Comparison of ENCODE assay signal across 8 cellular contexts in genomic region chr1:219839595-219839994, GRCh38.
DNase-seq lines count a peak whose midpoint lies in the region; TF ChIP-seq lines count a peak whose summit lies in the region.
"Not testable (repeated sequence)": the region's sequence is repeated elsewhere in the genome, so short reads cannot be mapped to it uniquely, and the experiment has no call there.

No MANE protein-coding gene starts in this region.

- no CpG with 5 or more reads among the region's 15 CpGs for WGBS in H9 (ENCODE audit: extremely low coverage, insufficient read length, low lambda C conversion rate)

- H3K4me1 Mint-ChIP-seq in H9 (peaks cover 34 to 35% of the 10 kb centered on the region in 2 experiments), neural progenitor cell (peaks cover 12% of the 10 kb centered on the region)
- H3K4me1 Mint-ChIP-seq in glutamatergic neuron (ENCODE audit: low read depth, unreplicated experiment), result not testable (repeated sequence)

- H2BK15ac ChIP-seq in H9 (ENCODE audit: low read depth, low read length), result not testable (repeated sequence)

- peak overlapping the region; percentile 57 for H3K9ac ChIP-seq in H9 (ENCODE audit: extremely low read depth, insufficient read length, low read length)
- H3K9ac ChIP-seq in neural progenitor cell, result not testable (repeated sequence)

- not testable (repeated sequence) for H2BK5ac ChIP-seq in H9 (ENCODE audit: insufficient read length, low read length)

- H4K91ac ChIP-seq in H9 (ENCODE audit: insufficient read length, low read depth, low read length), result not testable (repeated sequence)

- H3K27ac Mint-ChIP-seq in H9, result peak overlapping the region in 2 of 3 experiments; percentile 78 to 97; a peak in 3 of 7 replicates
- H3K27ac Mint-ChIP-seq in glutamatergic neuron (ENCODE audit: unreplicated experiment), result peak overlapping the region; percentile 72
- peak overlapping the region; percentile 60 for H3K27ac Mint-ChIP-seq in neural progenitor cell

- H3K27ac ChIP-seq in 22Rv1; H9 (ENCODE audit: insufficient read length, low read depth, low read length); VCaP; neural progenitor cell: not testable (repeated sequence)

- not testable (repeated sequence) for H3K18ac ChIP-seq in H9 (ENCODE audit: insufficient read length, low read depth, low read length)

- peak overlapping the region; percentile 44 for H3K4me2 ChIP-seq in H9 (ENCODE audit: insufficient read depth, insufficient read length, low read length)
- H3K4me2 ChIP-seq in neural progenitor cell, result peak overlapping the region; percentile 91

- H3K9me3 Mint-ChIP-seq in H9; glutamatergic neuron (ENCODE audit: unreplicated experiment); neural progenitor cell: not testable (repeated sequence)

- not testable (repeated sequence) for H3T11ph ChIP-seq in H9 (ENCODE audit: low read length)

- DNase-seq in H9 (peak; percentile 81), NCI-H1436 (lab: John Stamatoyannopoulos, UW) (peak; percentile 14), NCI-H526 (lab: John Stamatoyannopoulos, UW) (peak; percentile 15 to 35), glutamatergic neuron (peak; percentile 48), islet precursor cell (peak; percentile 85), neural progenitor cell (ENCODE audit: low spot score) (peak; percentile 75)

- not testable (repeated sequence) for H4K8ac ChIP-seq in H9 (replicated peaks; ENCODE audit: insufficient read length, low read depth, low read length)

- not testable (repeated sequence) for H2AFZ ChIP-seq in H9 (ENCODE audit: low read length)
- H2AFZ ChIP-seq in neural progenitor cell (replicated peaks), result peak overlapping the region; percentile 93

- H3K14ac ChIP-seq in H9 (ENCODE audit: insufficient read depth, low read length), result peak overlapping the region; percentile 52; the same call in 1 of the 2 replicates

- H2BK20ac ChIP-seq in H9 (ENCODE audit: low read depth, low read length, poor library complexity, severe bottlenecking), result not testable (repeated sequence)

- H3K27me3 ChIP-seq in H9 (ENCODE audit: insufficient read depth, low read length), result not testable (repeated sequence)
- peaks cover 37% of the 10 kb centered on the region for H3K27me3 ChIP-seq in neural progenitor cell

- H3K4me1 ChIP-seq in H9 (ENCODE audit: insufficient read depth, low read length); neural progenitor cell: not testable (repeated sequence)

- peaks cover 36% of the 10 kb centered on the region for H3K27me3 Mint-ChIP-seq in H9 (ENCODE audit: low read depth)
- H3K27me3 Mint-ChIP-seq in glutamatergic neuron (ENCODE audit: unreplicated experiment); neural progenitor cell (ENCODE audit: insufficient read depth, low read depth): not testable (repeated sequence)

- not testable (repeated sequence) for H3K56ac ChIP-seq in H9 (ENCODE audit: insufficient read length, low read depth, low read length)

- H3K79me2 ChIP-seq in H9 (ENCODE audit: insufficient read depth, low read length); neural progenitor cell (ENCODE audit: low read depth): not testable (repeated sequence)

- H3F3A ChIP-seq in neural progenitor cell (ENCODE audit: low read depth), result peaks cover 17% of the 10 kb centered on the region

- peak; percentile 37 for TF ChIP-seq CTCF in 22Rv1 (IDR thresholded peaks at IDR 0.05)
- peak; percentile 51 for TF ChIP-seq CTCF in H9 (conservative IDR thresholded peaks at IDR 0.05)
- 0 out of 2 replicates have a peak, but pooled peaks have one; percentile 20 for TF ChIP-seq CTCF in VCaP (conservative IDR thresholded peaks at IDR 0.05)
- TF ChIP-seq CTCF in glutamatergic neuron (IDR thresholded peaks at IDR 0.05; ENCODE audit: partially characterized antibody, unreplicated experiment), result peak; percentile 16
- peak; percentile 47 for TF ChIP-seq CTCF in neural progenitor cell (IDR thresholded peaks at IDR 0.05)

- not testable (repeated sequence) for H3K23me2 ChIP-seq in H9 (ENCODE audit: insufficient read length, low read depth, low read length, poor library complexity, severe bottlenecking)

- H3K36me3 ChIP-seq in neural progenitor cell, result not testable (repeated sequence)

- H3K4me3 Mint-ChIP-seq in H9 (peak overlapping the region; percentile 86 to 89), glutamatergic neuron (ENCODE audit: unreplicated experiment) (peak overlapping the region; percentile 76), neural progenitor cell (peak overlapping the region; percentile 76)

- not testable (repeated sequence) for H3K79me1 ChIP-seq in H9 (ENCODE audit: insufficient read depth, low read depth, low read length, poor library complexity, severe bottlenecking)

- H2BK12ac ChIP-seq in H9 (ENCODE audit: insufficient read length, low read depth, low read length), result not testable (repeated sequence)

- not testable (repeated sequence) for H4K20me1 ChIP-seq in H9 (ENCODE audit: control insufficient read depth, insufficient read depth, insufficient read length); neural progenitor cell (ENCODE audit: low read depth)

- H3K9me3 ChIP-seq in H9 (ENCODE audit: control insufficient read depth, low read depth, low read length); neural progenitor cell (ENCODE audit: low read depth): not testable (repeated sequence)

- H3K36me3 Mint-ChIP-seq in H9 (ENCODE audit: insufficient read depth in 1 of 3, low read depth in 3 of 3); glutamatergic neuron (ENCODE audit: unreplicated experiment); neural progenitor cell: not testable (repeated sequence)

- not testable (repeated sequence) for H2BK120ac ChIP-seq in H9 (ENCODE audit: low read depth, low read length, poor library complexity, severe bottlenecking)

- H4K5ac ChIP-seq in H9 (ENCODE audit: insufficient read length, low read depth, low read length), result not testable (repeated sequence)

- H3K4me3 ChIP-seq in neural progenitor cell, result peak overlapping the region; percentile 76

- not testable (repeated sequence) for H3K4ac ChIP-seq in H9 (ENCODE audit: low read depth, low read length)

- H3K23ac ChIP-seq in H9 (ENCODE audit: insufficient read length, low read depth, low read length), result not testable (repeated sequence)

- not testable (repeated sequence) for H2AK5ac ChIP-seq in H9 (ENCODE audit: insufficient read length, low read length)

Comparison
In these comparisons a context has a peak if more than half of its experiments do, and no peak if none do; other contexts are left out.
1. DNase-seq: peak in every context shown above with its lines; median percentile 85 in islet precursor cell; 81 in H9; 75 in neural progenitor cell; 48 in glutamatergic neuron; 25 in NCI-H526; 14 in NCI-H1436.